ENCODE assay signal across 30 cellular contexts in the genomic region with DNA sequence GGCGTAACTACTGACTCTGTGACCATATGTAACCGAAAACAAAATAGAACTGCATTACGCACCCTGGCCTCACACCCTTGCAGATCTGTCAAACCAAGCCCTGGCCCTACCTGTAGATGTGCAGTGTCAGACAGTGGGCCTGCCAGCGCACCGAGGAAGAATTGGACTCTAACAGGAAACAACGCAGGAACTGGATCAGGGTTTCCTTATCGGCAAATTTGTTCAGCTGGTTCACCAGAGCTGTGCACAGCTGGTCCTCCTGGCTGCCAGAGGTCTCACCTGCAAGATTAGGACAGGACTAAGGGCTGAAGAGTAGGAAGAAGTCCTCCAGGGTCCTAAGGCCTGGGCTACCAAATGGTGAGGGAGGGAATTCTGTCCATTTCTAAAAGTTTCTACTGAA.
"Had no signal": no experiment of that assay in that cellular context is flagged by ENCODE, and none has a peak within 500 bp of the region (broad histone marks: within the 10 kb centered on the region; RNA-seq: fewer than 3 reads in every experiment).

No MANE protein-coding gene starts in this region.

- H3K27ac ChIP-seq: breast epithelium, SJSA1 had no signal

- H3K9ac ChIP-seq: SK-N-SH had no signal

- H3K4me1 ChIP-seq: breast epithelium, SJSA1 had no signal

- H3K27ac Mint-ChIP-seq: activated CD8-positive, alpha-beta T cell treated with anti-CD3 and anti-CD28 coated beads for 36 hours; activated naive CD8-positive, alpha-beta T cell treated with anti-CD3 and anti-CD28 coated beads for 36 hours; activated T-cell treated with anti-CD3 and anti-CD28 coated beads, Interleukin-2, amount 50 U/mL, for 72 hours; T-helper 1 cell treated with Interleukin-12 subunit alpha and Interleukin-12 subunit beta and Interleukin-4 antibody, amounts not matched to agents 30 μg/mL and 1 μg/mL, for 36 hours; T-helper 2 cell treated with Interferon-gamma antibody and Interleukin-4, amounts not matched to agents 5 μg/mL and 100 μg/mL, for 36 hours had no signal

- H3K9me3 Mint-ChIP-seq: activated CD8-positive, alpha-beta T cell treated with anti-CD3 and anti-CD28 coated beads for 36 hours; activated naive CD8-positive, alpha-beta T cell treated with anti-CD3 and anti-CD28 coated beads for 36 hours; activated T-cell treated with anti-CD3 and anti-CD28 coated beads, Interleukin-2, amount 50 U/mL, for 72 hours; activated T-helper 17 cell treated with anti-CD3 and anti-CD28 coated beads, Interleukin-2, amount 50 U/mL, for 72 hours; T-helper 1 cell treated with Interleukin-12 subunit alpha and Interleukin-12 subunit beta and Interleukin-4 antibody, amounts not matched to agents 30 μg/mL and 1 μg/mL, for 36 hours; T-helper 2 cell treated with Interferon-gamma antibody and Interleukin-4, amounts not matched to agents 5 μg/mL and 100 μg/mL, for 36 hours had no signal

- H3K4me3 ChIP-seq: breast epithelium, MG63, Peyer's patch, SJSA1 had no signal

- DNase-seq: activated CD8-positive, alpha-beta T cell treated with anti-CD3 and anti-CD28 coated beads for 36 hours; activated effector memory CD4-positive, alpha-beta T cell treated with anti-CD3 and anti-CD28 coated beads, Interleukin-2, amount 50 U/mL, for 16 hours; activated naive CD4-positive, alpha-beta T cell; activated naive CD4-positive, alpha-beta T cell treated with anti-CD3 and anti-CD28 coated beads, Interleukin-2, amount 50 U/mL, for 16 hours; activated naive CD8-positive, alpha-beta T cell treated with anti-CD3 and anti-CD28 coated beads for 36 hours; activated T-cell treated with anti-CD3 and anti-CD28 coated beads, Interleukin-2, amount 50 U/mL, for 1 hour; activated T-cell treated with anti-CD3 and anti-CD28 coated beads, Interleukin-2, amount 50 U/mL, for 72 hours; amniotic stem cell; aorta; Karpas-422; KBM-7; MG63; NCI-H1092; NCI-H146; NCI-H187; NCI-H2081 treated with DMSO at 0.1 percent for 48 hours; NCI-H510A; NCI-H526; NCI-H748 treated with DMSO at 0.1 percent for 48 hours; NK-92 treated with Interleukin-12 subunit alpha and Interleukin-12 subunit beta, amount 100 ng/mL, for 24 hours; PC-3; Peyer's patch; RPMI8226; SHP77 treated with DMSO at 0.1 percent for 48 hours; SK-N-SH had no signal

- H3K27me3 Mint-ChIP-seq: activated CD8-positive, alpha-beta T cell treated with anti-CD3 and anti-CD28 coated beads for 36 hours; activated naive CD8-positive, alpha-beta T cell treated with anti-CD3 and anti-CD28 coated beads for 36 hours; activated T-helper 17 cell treated with anti-CD3 and anti-CD28 coated beads, Interleukin-2, amount 50 U/mL, for 72 hours had no signal

- H3K4me3 Mint-ChIP-seq: activated CD8-positive, alpha-beta T cell treated with anti-CD3 and anti-CD28 coated beads for 36 hours; activated naive CD8-positive, alpha-beta T cell treated with anti-CD3 and anti-CD28 coated beads for 36 hours; activated T-cell treated with anti-CD3 and anti-CD28 coated beads, Interleukin-2, amount 50 U/mL, for 72 hours; activated T-helper 17 cell treated with anti-CD3 and anti-CD28 coated beads, Interleukin-2, amount 50 U/mL, for 72 hours; T-helper 1 cell treated with Interleukin-12 subunit alpha and Interleukin-12 subunit beta and Interleukin-4 antibody, amounts not matched to agents 30 μg/mL and 1 μg/mL, for 36 hours; T-helper 2 cell treated with Interferon-gamma antibody and Interleukin-4, amounts not matched to agents 5 μg/mL and 100 μg/mL, for 36 hours had no signal

- H3K27me3 ChIP-seq: breast epithelium, MG63, Peyer's patch, SJSA1 had no signal

- H3K9me3 ChIP-seq: breast epithelium, MG63, Peyer's patch, SJSA1, SK-N-SH had no signal
